In the genomic region with DNA sequence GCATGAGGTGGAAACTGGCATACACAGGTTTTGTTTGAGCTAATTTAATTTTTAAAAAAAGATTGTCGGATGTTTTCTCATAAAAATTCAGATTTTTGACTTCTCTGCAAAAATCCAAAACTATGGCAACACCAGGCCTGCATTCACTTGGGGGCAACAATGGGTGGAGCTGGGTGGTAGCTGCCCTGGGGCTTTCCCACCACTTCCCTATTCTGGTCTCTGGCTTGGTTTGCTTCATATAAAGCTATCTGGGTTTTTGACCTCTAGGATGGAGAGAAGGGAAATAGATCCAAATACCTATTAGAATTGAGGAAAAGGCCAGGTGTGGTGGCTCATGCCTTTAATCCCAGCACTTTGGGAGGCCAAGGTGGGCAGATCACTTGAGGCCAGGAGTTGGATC, we compare ENCODE assay signal across 18 cellular contexts. TPM values are rescaled to one million over a fixed set of nuclear protein-coding genes. Genes with fewer than 3 reads are reported as not detected.
A peak's percentile ranks its signal among the peaks of the same experiment; 100 is the strongest.
DNase-seq lines count a peak whose midpoint lies in the region; ATAC-seq and TF ChIP-seq lines count a peak whose summit lies in the region.
"Had no signal": no experiment of that assay in that cellular context is flagged by ENCODE, and none has a peak within 500 bp of the region (broad histone marks: within the 10 kb centered on the region; RNA-seq: fewer than 3 reads in every experiment).

No MANE protein-coding gene starts in this region.

- no peaks in the 10 kb centered on the region for H3K4me1 Mint-ChIP-seq in memory B cell
- H3K4me1 Mint-ChIP-seq in naive thymus-derived CD4-positive, alpha-beta T cell: peaks cover 0 to 9% (median 6%) of the 10 kb centered on the region in 7 donors

- H3K27ac ChIP-seq in adrenal gland: no peak overlapping the region
- no peak overlapping the region for H3K27ac ChIP-seq in naive thymus-derived CD4-positive, alpha-beta T cell (ENCODE audit: low read depth, low read length)
- H3K27ac ChIP-seq: 22Rv1, A549, C4-2B had no signal

- H3K9me3 Mint-ChIP-seq in memory B cell: peaks cover 9% of the 10 kb centered on the region
- peaks cover 7 to 28% (median 17%) of the 10 kb centered on the region in 11 donors for H3K9me3 Mint-ChIP-seq in naive thymus-derived CD4-positive, alpha-beta T cell

- CTCF ChIA-PET in naive thymus-derived CD4-positive, alpha-beta T cell (lab: Charles Lee): interaction anchor here (0.6 kb wide), 1 partner anchor 51 kb away, joined by 4 read pairs; no protein-coding TSS in a partner anchor

- 95 to 100% (median 98%) methylated on average over 1 of the region's 1 CpG for WGBS in adrenal gland, 4 donors

- peak overlapping the region; percentile 11 for H3K27ac Mint-ChIP-seq in memory B cell
- no peak overlapping the region for H3K27ac Mint-ChIP-seq in naive thymus-derived CD4-positive, alpha-beta T cell
- H3K27ac Mint-ChIP-seq: CD4-positive, alpha-beta memory T cell; HFFc6 had no signal

- TF ChIP-seq CTCF in adrenal gland (IDR thresholded peaks at IDR 0.05): no peak

- no peaks in the 10 kb centered on the region for H3K36me3 ChIP-seq in adrenal gland (replicated peaks in 1 of 2)
- no peaks in the 10 kb centered on the region for H3K36me3 ChIP-seq in naive thymus-derived CD4-positive, alpha-beta T cell (ENCODE audit: control insufficient read depth in 2 of 3, insufficient read depth in 3 of 3, low read length in 3 of 3)

- no peak overlapping the region for H3K4me3 Mint-ChIP-seq in memory B cell
- no peak overlapping the region for H3K4me3 Mint-ChIP-seq in naive thymus-derived CD4-positive, alpha-beta T cell
- H3K4me3 Mint-ChIP-seq: CD4-positive, alpha-beta memory T cell; HFFc6 had no signal

- no peak for ATAC-seq in memory B cell (ENCODE audit: low read depth)
- no peak for ATAC-seq in naive thymus-derived CD4-positive, alpha-beta T cell
- ATAC-seq: A549 had no signal

- POLR2A ChIA-PET in naive thymus-derived CD4-positive, alpha-beta T cell (lab: Charles Lee): no interaction called here

- H3K9me3 ChIP-seq in adrenal gland (replicated peaks in 1 of 3): peaks cover 0 to 4% (median 0%) of the 10 kb centered on the region in 3 donors
- H3K9me3 ChIP-seq in naive thymus-derived CD4-positive, alpha-beta T cell (ENCODE audit: control insufficient read depth in 2 of 3, low read length in 3 of 3): peaks cover 0 to 11% (median 0%) of the 10 kb centered on the region in 3 experiments

- peaks cover 24% of the 10 kb centered on the region for H3K36me3 Mint-ChIP-seq in memory B cell
- H3K36me3 Mint-ChIP-seq in naive thymus-derived CD4-positive, alpha-beta T cell: peaks cover 8 to 52% (median 43%) of the 10 kb centered on the region in 5 donors

- no peaks in the 10 kb centered on the region for H3K27me3 ChIP-seq in adrenal gland
- H3K27me3 ChIP-seq in naive thymus-derived CD4-positive, alpha-beta T cell (ENCODE audit: control insufficient read depth in 2 of 2, insufficient read depth in 2 of 2, low read length in 2 of 2): peaks cover 0 to 3% of the 10 kb centered on the region in 2 donors

- H3K27me3 Mint-ChIP-seq in memory B cell: peaks cover 11% of the 10 kb centered on the region
- H3K27me3 Mint-ChIP-seq in naive thymus-derived CD4-positive, alpha-beta T cell: peaks cover 24 to 38% (median 32%) of the 10 kb centered on the region in 5 donors

- intact Hi-C loops in adrenal gland (cut with DNase I): no loop called here
- intact Hi-C loops in naive thymus-derived CD4-positive, alpha-beta T cell (cut with micrococcal nuclease): no loop called here

- DNase-seq in SIG-M5 treated with dmso at 0.1 percent for 504 hours (lab: John Stamatoyannopoulos, UW; ENCODE audit: unreplicated experiment): peak; percentile 30
- DNase-seq in SIG-M5 (lab: John Stamatoyannopoulos, UW): no peak
- peak; percentile 35 for DNase-seq in OCI-M1 (lab: John Stamatoyannopoulos, UW)
- DNase-seq in memory B cell (ENCODE audit: low spot score in 2 of 2): no peak
- DNase-seq in NCI-H345 treated with DMSO at 0.1 percent for 48 hours (lab: John Stamatoyannopoulos, UW; ENCODE audit: unreplicated experiment): no peak
- no peak for DNase-seq in adrenal gland
- DNase-seq in naive thymus-derived CD4-positive, alpha-beta T cell: no peak
- DNase-seq: CD4-positive, alpha-beta memory T cell; DMS153; DMS79 treated with DMSO at 0.1 percent for 48 hours; GF-D8; GOT3; H7; HFFc6 had no signal

- no peak overlapping the region for H3K4me3 ChIP-seq in adrenal gland
- no peak overlapping the region for H3K4me3 ChIP-seq in naive thymus-derived CD4-positive, alpha-beta T cell (ENCODE audit: low read length)
- H3K4me3 ChIP-seq: A549 had no signal

- TF ChIP-seq POLR2A in adrenal gland (IDR thresholded peaks at IDR 0.05): no peak

- H3K4me1 ChIP-seq in adrenal gland (replicated peaks in 1 of 2): peaks cover 0 to 5% of the 10 kb centered on the region in 2 donors
- H3K4me1 ChIP-seq in naive thymus-derived CD4-positive, alpha-beta T cell (ENCODE audit: control insufficient read depth in 2 of 2, insufficient read depth in 2 of 2, low read length in 2 of 2): peaks cover 0 to 3% of the 10 kb centered on the region in 2 donors
- H3K4me1 ChIP-seq: A549 had no signal

RNA-seq across cellular contexts. Expression of a gene that starts 5.5 kb away (rescaled TPM):
- total RNA-seq in adrenal gland: 100 to 1,000 TPM in 4 of 8 donors, 10 to 100 TPM in 4; 47.3 to 124 (median 99.5) TPM
- polyA plus RNA-seq in adrenal gland: 10 to 100 TPM; 29.1 to 75.5 (median 45.8) TPM
- 10 to 100 TPM in 1 of 5 experiments, 1 to 10 TPM in 3, under 1 TPM in 1; 0.19 to 10.6 (median 3.9) TPM for total RNA-seq in naive thymus-derived CD4-positive, alpha-beta T cell
- polyA plus RNA-seq in naive thymus-derived CD4-positive, alpha-beta T cell: under 1 TPM in 1 of 2 donors, not detected in 1; 0.09 TPM

RNA-seq across cellular contexts. Expression of a gene that starts 55.1 kb away (rescaled TPM):
- total RNA-seq in adrenal gland: under 1 TPM in 1 of 8 donors, not detected in 7; 0.20 TPM
- not detected for polyA plus RNA-seq in adrenal gland
- total RNA-seq in naive thymus-derived CD4-positive, alpha-beta T cell: not detected
- polyA plus RNA-seq in naive thymus-derived CD4-positive, alpha-beta T cell: not detected
- total RNA-seq: CD4-positive, alpha-beta memory T cell; H7; HFFc6 had no signal
- polyA plus RNA-seq: A549; BJ; CD4-positive, alpha-beta memory T cell had no signal

Comparison
In these comparisons a context has a peak if more than half of its experiments do, and no peak if none do; other contexts are left out.
1. DNase-seq: peak in SIG-M5 treated with dmso at 0.1 percent for 504 hours (single experiment) and OCI-M1 (single experiment); none in SIG-M5 (single experiment), memory B cell (0 of 2), NCI-H345 treated with DMSO at 0.1 percent for 48 hours (single experiment), adrenal gland (0 of 7) and naive thymus-derived CD4-positive, alpha-beta T cell (0 of 9).
2. RNA of a gene that starts 5.5 kb away (total RNA-seq): 47.3 to 124 TPM in adrenal gland; 0.19 to 10.6 TPM in naive thymus-derived CD4-positive, alpha-beta T cell; every median in the first group is over 4 times any median in the second.